Comparison of ENCODE assay signal across 34 cellular contexts in the genomic region with DNA sequence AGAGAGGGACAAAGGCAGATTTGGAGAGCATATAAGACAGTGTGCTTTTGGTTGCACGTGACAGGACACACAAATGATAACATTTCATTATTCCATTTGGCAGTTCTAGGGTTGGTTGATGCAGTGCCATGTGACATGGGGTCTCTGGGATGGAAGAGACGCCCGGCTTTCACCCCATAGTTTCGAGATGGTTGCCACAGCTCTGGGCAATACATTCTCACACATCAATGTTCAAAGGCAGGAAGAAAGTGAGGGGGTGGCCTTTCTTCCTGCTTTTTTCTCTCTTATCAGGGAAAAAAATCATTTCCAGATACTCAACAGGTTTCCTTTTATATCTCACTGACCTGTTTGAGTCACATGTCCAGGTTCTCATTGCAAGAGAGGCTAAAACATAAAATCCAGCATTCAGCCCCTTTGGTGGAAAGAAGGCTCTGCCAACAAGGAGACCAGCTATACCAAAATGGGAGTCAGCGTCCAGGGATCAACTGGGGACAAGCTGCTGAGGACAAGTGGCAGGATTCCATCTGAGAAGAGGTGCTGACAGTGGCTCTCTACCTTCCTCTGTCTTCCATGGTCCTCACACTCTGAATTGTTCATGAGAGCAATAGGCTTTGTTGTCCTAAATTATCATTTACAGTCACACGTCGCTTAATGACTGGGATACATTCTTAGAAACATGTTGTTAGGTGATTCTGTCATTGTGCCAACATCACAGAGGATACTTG. TPM values are rescaled to one million over a fixed set of nuclear protein-coding genes. Genes with fewer than 3 reads are reported as not detected.
DNase-seq lines count a peak whose midpoint lies in the region; ATAC-seq, FAIRE-seq and TF ChIP-seq lines count a peak whose summit lies in the region.
"Had no signal": no experiment of that assay in that cellular context is flagged by ENCODE, and none has a peak within 500 bp of the region (broad histone marks: within the 10 kb centered on the region; RNA-seq: fewer than 3 reads in every experiment).

No MANE protein-coding gene starts in this region.

- H3K9me3 ChIP-seq in right atrium auricular region (no peaks in the 10 kb centered on the region), H1 (ENCODE audit: insufficient read depth in 2 of 2, low read depth in 1 of 2, low read length in 1 of 2) (no peaks in the 10 kb centered on the region)
- H3K9me3 ChIP-seq: BE2C, SJCRH30, stomach, vagina had no signal

- H2AK5ac ChIP-seq in H1 (ENCODE audit: low read depth, low read length): no peak overlapping the region

- DNase-seq in Right ventricle myocardium superior (no peak), right atrium auricular region (ENCODE audit: low spot score) (no peak), NCI-H2227 (lab: John Stamatoyannopoulos, UW; ENCODE audit: unreplicated experiment) (peak; percentile 22), H1 (ENCODE audit: low read depth in 1 of 2, low spot score in 2 of 2) (no peak), DMS79 (lab: John Stamatoyannopoulos, UW) (no peak)
- no peak for DNase-seq in stimulated activated naive CD8-positive, alpha-beta T cell treated with anti-CD3 and anti-CD28 coated beads, Interleukin-15, amount 100 ng/mL, for 72 hours
- no peak for DNase-seq in activated CD8-positive, alpha-beta memory T cell treated with anti-CD3 and anti-CD28 coated beads for 24 hours
- DNase-seq: activated CD4-positive, alpha-beta T cell treated with anti-CD3 and anti-CD28 coated beads for 4 hours; activated CD8-positive, alpha-beta memory T cell treated with anti-CD3 and anti-CD28 coated beads, Interleukin-2, amount 10 ng/mL, durations not matched to agents 7 days and 5 days; activated naive CD4-positive, alpha-beta T cell; activated T-cell treated with anti-CD3 and anti-CD28 coated beads, Interleukin-2, amount 50 U/mL, for 48 hours; amniotic stem cell; BE2C; CD8-positive, alpha-beta T cell; cerebellar nuclear complex; EL; H7; hippocampal formation; KBM-7; NCI-H1092 treated with DMSO at 0.1 percent for 48 hours; NCI-H1930; NCI-H345; NCI-H774; SJCRH30; stimulated activated CD4-positive, alpha-beta T cell treated with anti-CD3 and anti-CD28 coated beads, Interleukin-2, amount 100 ng/mL, for 24 hours; stomach; SW 1271; T-helper 9 cell had no signal

- no peaks in the 10 kb centered on the region for H3K79me2 ChIP-seq in H1 (ENCODE audit: control insufficient read depth in 1 of 2, insufficient read depth in 2 of 2, low read length in 2 of 2)
- H3K79me2 ChIP-seq: parathyroid adenoma had no signal

- H3K36me3 ChIP-seq in right atrium auricular region: no peaks in the 10 kb centered on the region
- no peaks in the 10 kb centered on the region for H3K36me3 ChIP-seq in H1 (ENCODE audit: control insufficient read depth in 2 of 4, insufficient read depth in 4 of 4, low read length in 3 of 4)
- H3K36me3 ChIP-seq: BE2C, SJCRH30, stomach, vagina had no signal

- 88% methylated on average over 7 of the region's 7 CpGs; no CpG with 5 or more reads in 1 of the 2 experiments for whole genome bisulfite sequencing in H1 (ENCODE audit: extremely low coverage in 1 of 2, insufficient coverage in 1 of 2, insufficient read length in 1 of 2, insufficient replicate concordance in 2 of 2, low coverage in 1 of 2, low lambda C conversion rate in 2 of 2, missing lambda C conversion rate in 1 of 2), 2 experiments

- H3K4me3 ChIP-seq in right atrium auricular region (no peak overlapping the region), H1 (ENCODE audit: extremely low read depth in 1 of 4, insufficient read depth in 2 of 4, low read depth in 3 of 4, low read length in 4 of 4) (no peak overlapping the region)
- H3K4me3 ChIP-seq: SJCRH30, smooth muscle cell, stomach, vagina had no signal

- H3K4me2 ChIP-seq in H1 (ENCODE audit: insufficient read depth in 1 of 2, low read depth in 2 of 2, low read length in 2 of 2): no peak overlapping the region
- H3K4me2 ChIP-seq: smooth muscle cell had no signal

- no peak for TF ChIP-seq EP300 in H1 (IDR thresholded peaks at IDR 0.05; ENCODE audit: borderline replicate concordance in 1 of 2, low read depth in 2 of 2, low read length in 2 of 2)

- no peak overlapping the region for H3K4ac ChIP-seq in H1 (replicated peaks; ENCODE audit: insufficient read length, low read depth, low read length)

- no peak overlapping the region for H4K8ac ChIP-seq in H1 (ENCODE audit: extremely low read depth, insufficient read depth, low read length)

- POLR2A ChIA-PET in H1 (lab: Charles Lee; ENCODE audit: partially characterized antibody): no interaction called here

- H3K27ac ChIP-seq in right atrium auricular region (no peak overlapping the region), H1 (ENCODE audit: low read depth, low read length) (no peak overlapping the region)
- H3K27ac ChIP-seq: parathyroid adenoma, SJCRH30, stomach, vagina, VCaP had no signal

- no peaks in the 10 kb centered on the region for H4K20me1 ChIP-seq in H1 (replicated peaks in 1 of 2; ENCODE audit: control insufficient read depth in 1 of 2, insufficient read depth in 2 of 2, low read length in 2 of 2)

- intact Hi-C loops in Right ventricle myocardium superior (cut with DNase I): no loop called here

- H3K18ac ChIP-seq in H1 (ENCODE audit: extremely low read depth, low read length): no peak overlapping the region

- no peak overlapping the region for H2BK12ac ChIP-seq in H1 (ENCODE audit: low read depth, low read length)

- TF ChIP-seq CTCF in right atrium auricular region (IDR thresholded peaks at IDR 0.05): no peak
- TF ChIP-seq CTCF in H1 (IDR thresholded peaks at IDR 0.05; ENCODE audit: control extremely low read depth in 1 of 3, insufficient read depth in 1 of 3, low read depth in 1 of 3, low read length in 3 of 3): no peak

- H3K23me2 ChIP-seq in H1 (ENCODE audit: low read depth, low read length): no peaks in the 10 kb centered on the region

- TF ChIP-seq POLR2A in H1 (IDR thresholded peaks at IDR 0.05; ENCODE audit: control extremely low read depth in 1 of 2, low read depth in 2 of 2, low read length in 2 of 2): no peak

- no peak for FAIRE-seq in H1 (lab: Jason Lieb, UNC)
- FAIRE-seq: HTR-8/SVneo had no signal

- no peak for TF ChIP-seq RAD21 in H1 (IDR thresholded peaks at IDR 0.05 in 1 of 2, conservative IDR thresholded peaks at IDR 0.05 in 1 of 2; ENCODE audit: low read depth in 2 of 2, low read length in 2 of 2)

- no peak overlapping the region for H3K9ac ChIP-seq in H1 (replicated peaks in 1 of 4; ENCODE audit: extremely low read depth in 1 of 4, low read depth in 3 of 4, low read length in 3 of 4)
- H3K9ac ChIP-seq: parathyroid adenoma had no signal

- H3K27me3 ChIP-seq in right atrium auricular region (no peaks in the 10 kb centered on the region), H1 (replicated peaks in 1 of 4; ENCODE audit: control insufficient read depth in 3 of 4, extremely low read depth in 1 of 4, insufficient read depth in 3 of 4, low read length in 3 of 4) (no peaks in the 10 kb centered on the region)
- H3K27me3 ChIP-seq: BE2C, SJCRH30, stomach, vagina had no signal

- H2BK15ac ChIP-seq in H1 (ENCODE audit: low read length): no peak overlapping the region

- peak overlapping the region; percentile 1 to 20 for H3K4me3 Mint-ChIP-seq in stimulated activated naive CD8-positive, alpha-beta T cell treated with anti-CD3 and anti-CD28 coated beads, Interleukin-15, amount 100 ng/mL, for 72 hours
- H3K4me3 Mint-ChIP-seq: activated CD8-positive, alpha-beta memory T cell treated with anti-CD3 and anti-CD28 coated beads, Interleukin-2, amount 10 ng/mL, durations not matched to agents 7 days and 5 days; brain; CD8-positive, alpha-beta T cell had no signal

- H3K23ac ChIP-seq in H1 (ENCODE audit: insufficient read length): no peak overlapping the region

- no peak overlapping the region for H3K14ac ChIP-seq in H1 (ENCODE audit: insufficient read length)

- ATAC-seq in Right ventricle myocardium superior (ENCODE audit: poor library complexity): peak; percentile 83
- ATAC-seq in stimulated activated naive CD8-positive, alpha-beta T cell treated with anti-CD3 and anti-CD28 coated beads, Interleukin-15, amount 100 ng/mL, for 72 hours: no peak
- ATAC-seq: activated CD8-positive, alpha-beta memory T cell treated with anti-CD3 and anti-CD28 coated beads, Interleukin-2, amount 10 ng/mL, durations not matched to agents 7 days and 5 days; CD8-positive, alpha-beta T cell had no signal

- H3K79me1 ChIP-seq in H1 (ENCODE audit: low read depth, low read length): no peaks in the 10 kb centered on the region

- H3K27ac Mint-ChIP-seq in stimulated activated naive CD8-positive, alpha-beta T cell treated with anti-CD3 and anti-CD28 coated beads, Interleukin-15, amount 100 ng/mL, for 72 hours: peak overlapping the region in 1 of 2 donors; percentile 72
- H3K27ac Mint-ChIP-seq: activated CD8-positive, alpha-beta memory T cell treated with anti-CD3 and anti-CD28 coated beads, Interleukin-2, amount 10 ng/mL, durations not matched to agents 7 days and 5 days; CD8-positive, alpha-beta T cell had no signal

- H2BK20ac ChIP-seq in H1 (ENCODE audit: low read length): no peak overlapping the region

- CTCF ChIA-PET in H1 (lab: Charles Lee; ENCODE audit: partially characterized antibody): interaction anchor here (0.6 kb wide), 1 partner anchor 25 kb away, joined by 3 read pairs; no protein-coding TSS in a partner anchor

- H2BK5ac ChIP-seq in H1 (ENCODE audit: low read depth, low read length): no peak overlapping the region

- H3K9me3 Mint-ChIP-seq in stimulated activated naive CD8-positive, alpha-beta T cell treated with anti-CD3 and anti-CD28 coated beads, Interleukin-15, amount 100 ng/mL, for 72 hours: no peaks in the 10 kb centered on the region
- H3K9me3 Mint-ChIP-seq: CD8-positive, alpha-beta T cell had no signal

- peak overlapping the region; percentile 13; the same call in 1 of the 2 replicates for H2AFZ ChIP-seq in H1 (ENCODE audit: low read length)
- H2AFZ ChIP-seq: parathyroid adenoma had no signal

- H3K4me1 ChIP-seq in right atrium auricular region (peaks cover 0 to 6% of the 10 kb centered on the region in 2 donors), H1 (replicated peaks in 1 of 4; ENCODE audit: control insufficient read depth in 3 of 4, insufficient read depth in 4 of 4, low read length in 3 of 4) (no peaks in the 10 kb centered on the region)
- H3K4me1 ChIP-seq: parathyroid adenoma, SJCRH30, stomach, vagina had no signal

- H4K5ac ChIP-seq in H1 (ENCODE audit: insufficient read length, low read depth, low read length): no peak overlapping the region

- no peak overlapping the region for H3K56ac ChIP-seq in H1 (replicated peaks; ENCODE audit: insufficient read length, low read depth, low read length)

- no peak overlapping the region for H4K91ac ChIP-seq in H1 (replicated peaks; ENCODE audit: insufficient read length, low read length)

- no peak overlapping the region for H2BK120ac ChIP-seq in H1 (replicated peaks; ENCODE audit: low read depth, low read length)

- peaks cover 14% of the 10 kb centered on the region for H3K4me1 Mint-ChIP-seq in stimulated activated naive CD8-positive, alpha-beta T cell treated with anti-CD3 and anti-CD28 coated beads, Interleukin-15, amount 100 ng/mL, for 72 hours
- H3K4me1 Mint-ChIP-seq: brain had no signal

- H3K27me3 Mint-ChIP-seq in stimulated activated naive CD8-positive, alpha-beta T cell treated with anti-CD3 and anti-CD28 coated beads, Interleukin-15, amount 100 ng/mL, for 72 hours: no peaks in the 10 kb centered on the region
- H3K27me3 Mint-ChIP-seq: activated CD8-positive, alpha-beta memory T cell treated with anti-CD3 and anti-CD28 coated beads, Interleukin-2, amount 10 ng/mL, durations not matched to agents 7 days and 5 days; brain had no signal

RNA-seq across cellular contexts. Expression of gene ANKRD44, which starts 29.1 kb away (rescaled TPM):
- total RNA-seq in Right ventricle myocardium superior: 7.4 TPM
- 10 to 100 TPM in 1 of 2 donors, 1 to 10 TPM in 1; 7.0 to 10.1 TPM for total RNA-seq in right atrium auricular region
- total RNA-seq in H1 (2021; fragmentation: NEBNext Ultra II Directional; extraction: Animal tissue kit (Norgen Biotek cat#: 25700)): 1.3 TPM in 2 replicates
- 1.2 and 1.4 TPM in 2 replicates for polyA plus RNA-seq in H1 (2011; rRNA removed)
- polyA plus RNA-seq in H1 (2011; cell fraction: cytosol; rRNA removed): 0.52 TPM
- polyA plus RNA-seq in H1 (2011; cell fraction: nucleus; rRNA removed): 3.9 TPM
- polyA plus RNA-seq in H1 (2012, experiment 1 of 2): 0.23 to 1.6 TPM (median 1.00 TPM) in 4 replicates
- polyA plus RNA-seq in H1 (2012, experiment 2 of 2): 0.07 TPM
- 0.59 TPM for polyA plus RNA-seq in H1 (2013, experiment 1 of 2)
- 0.66 TPM for polyA plus RNA-seq in H1 (2013, experiment 2 of 2)
- polyA minus RNA-seq in H1 (2011; rRNA and poly(A)+ RNA removed): 2.6 and 9.1 TPM in 2 replicates
- polyA minus RNA-seq in H1 (2011; cell fraction: cytosol; rRNA and poly(A)+ RNA removed): 2.6 TPM
- 6.6 TPM for polyA minus RNA-seq in H1 (2011; cell fraction: nucleus; rRNA and poly(A)+ RNA removed)
